In the genomic region with DNA sequence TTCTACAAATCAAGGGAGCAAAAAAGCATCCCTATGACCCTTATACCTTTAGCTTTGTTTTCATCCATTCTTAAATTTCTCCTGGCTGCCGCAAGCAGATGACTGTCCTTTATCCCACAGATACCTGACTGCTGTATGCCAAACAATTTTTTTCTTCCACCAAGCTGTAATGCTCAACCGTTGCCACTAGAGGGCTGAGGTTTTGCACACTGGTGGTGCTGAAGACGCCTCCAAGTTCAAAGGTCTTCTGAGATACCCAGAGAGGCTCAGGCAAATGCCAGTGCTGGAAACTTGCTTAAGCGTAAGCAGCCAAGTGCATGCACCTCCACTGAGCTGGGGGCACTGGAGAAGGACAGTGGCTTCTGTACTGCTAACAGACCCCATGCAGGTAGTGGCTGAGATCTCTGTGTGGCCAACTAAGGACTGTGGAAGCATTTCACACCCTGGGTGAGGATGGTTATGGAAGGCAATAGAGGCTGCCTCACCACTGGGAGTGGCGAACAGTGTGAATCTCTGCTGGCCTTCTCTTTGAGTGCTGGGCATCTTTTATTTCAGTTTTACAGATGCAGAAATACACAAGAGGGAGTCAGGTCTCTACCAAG, we compare ENCODE assay signal across 8 cellular contexts. TPM values are rescaled to one million over a fixed set of nuclear protein-coding genes. Genes with fewer than 3 reads are reported as not detected.
A peak's percentile ranks its signal among the peaks of the same experiment; 100 is the strongest.
DNase-seq lines count a peak whose midpoint lies in the region; ATAC-seq and TF ChIP-seq lines count a peak whose summit lies in the region.

No MANE protein-coding gene starts in this region.

- H3K36me3 Mint-ChIP-seq in activated naive CD4-positive, alpha-beta T cell treated with anti-CD3 and anti-CD28 coated beads for 36 hours (ENCODE audit: low read depth) = no peaks in the 10 kb centered on the region

- no peaks in the 10 kb centered on the region for H3K27me3 ChIP-seq in gastrocnemius medialis

- ATAC-seq in GM21381 (IDR thresholded peaks at IDR 0.05; ENCODE audit: unreplicated experiment) (peak; percentile 78), SK-N-SH treated with all-trans-retinoic acid at 6 μM for 48 hours (peak; percentile 81), left ventricle myocardium superior (peak; percentile 51), gastrocnemius medialis (peak; percentile 64 to 69), HG03280 (IDR thresholded peaks at IDR 0.05; ENCODE audit: unreplicated experiment) (no peak)

- no peaks in the 10 kb centered on the region for H3K4me1 Mint-ChIP-seq in activated naive CD4-positive, alpha-beta T cell treated with anti-CD3 and anti-CD28 coated beads for 36 hours (ENCODE audit: low read depth)

- H3K9me3 Mint-ChIP-seq in activated naive CD4-positive, alpha-beta T cell treated with anti-CD3 and anti-CD28 coated beads for 36 hours = no peaks in the 10 kb centered on the region

- TF ChIP-seq POLR2A in gastrocnemius medialis (IDR thresholded peaks at IDR 0.05) = no peak

- DNase-seq in DMS114 treated with DMSO at 0.1 percent for 48 hours (lab: John Stamatoyannopoulos, UW; ENCODE audit: unreplicated experiment) (peak; percentile 11), KG1 (lab: John Stamatoyannopoulos, UW) (peak; percentile 5), left ventricle myocardium superior (no peak), gastrocnemius medialis (no peak)
- DNase-seq in activated naive CD4-positive, alpha-beta T cell treated with anti-CD3 and anti-CD28 coated beads for 36 hours = peak; percentile 72

- H3K9me3 ChIP-seq in gastrocnemius medialis = no peaks in the 10 kb centered on the region

- peak; percentile 70 to 81 (median 80) for TF ChIP-seq CTCF in gastrocnemius medialis (IDR thresholded peaks at IDR 0.05 in 4 of 5, conservative IDR thresholded peaks at IDR 0.05 in 1 of 5)

- no peak overlapping the region for H3K4me3 Mint-ChIP-seq in activated naive CD4-positive, alpha-beta T cell treated with anti-CD3 and anti-CD28 coated beads for 36 hours

- no peaks in the 10 kb centered on the region for H3K4me1 ChIP-seq in gastrocnemius medialis

- H3K4me3 ChIP-seq in gastrocnemius medialis = no peak overlapping the region

- no peak overlapping the region for H3K27ac ChIP-seq in gastrocnemius medialis

- CTCF ChIA-PET in activated naive CD4-positive, alpha-beta T cell treated with anti-CD3 and anti-CD28 coated beads for 36 hours (lab: Charles Lee) = interaction anchor here (0.6 to 2.2 kb wide), 23 partner anchors 11 to 980 kb away, joined by 3 to 18 read pairs (median 4); no protein-coding TSS in a partner anchor

- no peaks in the 10 kb centered on the region for H3K36me3 ChIP-seq in gastrocnemius medialis

- in situ Hi-C loops in gastrocnemius medialis (cut with MboI; ENCODE audit: low sequenced_read_pairs in 4 of 4) = loop anchor here in 1 of 4 donors (10.0 kb wide), 1 partner anchor 210 kb away; no protein-coding TSS in a partner anchor

- no peak overlapping the region for H3K27ac Mint-ChIP-seq in activated naive CD4-positive, alpha-beta T cell treated with anti-CD3 and anti-CD28 coated beads for 36 hours

- no peaks in the 10 kb centered on the region for H3K27me3 Mint-ChIP-seq in activated naive CD4-positive, alpha-beta T cell treated with anti-CD3 and anti-CD28 coated beads for 36 hours (ENCODE audit: low read depth)

- intact Hi-C loops in activated naive CD4-positive, alpha-beta T cell treated with anti-CD3 and anti-CD28 coated beads for 36 hours (cut with micrococcal nuclease) = loop anchor here (1.0 kb wide), 3 partner anchors 131 to 278 kb away; no protein-coding TSS in a partner anchor
- intact Hi-C loops in left ventricle myocardium superior (cut with micrococcal nuclease) (loop anchor here (10.0 kb wide), 1 partner anchor 210 kb away; no protein-coding TSS in a partner anchor), gastrocnemius medialis (cut with DNase I; ENCODE audit: low total_unique reads) (loop anchor here (5.0 kb wide), 1 partner anchor 208 kb away; no protein-coding TSS in a partner anchor)

TF ChIP-seq in SK-N-SH treated with all-trans-retinoic acid at 6 μM for 48 hours, 23 proteins besides CTCF, POLR2A, EP300 and RAD21:
- no peak for TF ChIP-seq PPARA (CRISPR knock-in tag; IDR thresholded peaks at IDR 0.05; ENCODE audit: borderline replicate concordance)
- TF ChIP-seq OSR1 (CRISPR knock-in tag; IDR thresholded peaks at IDR 0.05) = no peak
- no peak for TF ChIP-seq TCF4 (CRISPR knock-in tag; IDR thresholded peaks at IDR 0.05; ENCODE audit: borderline replicate concordance)
- TF ChIP-seq ISL1 (CRISPR knock-in tag; IDR thresholded peaks at IDR 0.05) = no peak
- TF ChIP-seq ARNTL (CRISPR knock-in tag; IDR thresholded peaks at IDR 0.05; ENCODE audit: borderline replicate concordance, low read depth) = no peak
- no peak for TF ChIP-seq SNAI2 (CRISPR knock-in tag; IDR thresholded peaks at IDR 0.05)
- TF ChIP-seq, protein P1, sequence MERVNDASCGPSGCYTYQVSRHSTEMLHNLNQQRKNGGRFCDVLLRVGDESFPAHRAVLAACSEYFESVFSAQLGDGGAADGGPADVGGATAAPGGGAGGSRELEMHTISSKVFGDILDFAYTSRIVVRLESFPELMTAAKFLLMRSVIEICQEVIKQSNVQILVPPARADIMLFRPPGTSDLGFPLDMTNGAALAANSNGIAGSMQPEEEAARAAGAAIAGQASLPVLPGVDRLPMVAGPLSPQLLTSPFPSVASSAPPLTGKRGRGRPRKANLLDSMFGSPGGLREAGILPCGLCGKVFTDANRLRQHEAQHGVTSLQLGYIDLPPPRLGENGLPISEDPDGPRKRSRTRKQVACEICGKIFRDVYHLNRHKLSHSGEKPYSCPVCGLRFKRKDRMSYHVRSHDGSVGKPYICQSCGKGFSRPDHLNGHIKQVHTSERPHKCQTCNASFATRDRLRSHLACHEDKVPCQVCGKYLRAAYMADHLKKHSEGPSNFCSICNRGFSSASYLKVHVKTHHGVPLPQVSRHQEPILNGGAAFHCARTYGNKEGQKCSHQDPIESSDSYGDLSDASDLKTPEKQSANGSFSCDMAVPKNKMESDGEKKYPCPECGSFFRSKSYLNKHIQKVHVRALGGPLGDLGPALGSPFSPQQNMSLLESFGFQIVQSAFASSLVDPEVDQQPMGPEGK (CRISPR knock-in tag; IDR thresholded peaks at IDR 0.05; ENCODE audit: borderline replicate concordance) = no peak
- no peak for TF ChIP-seq RARB (CRISPR knock-in tag; IDR thresholded peaks at IDR 0.05)
- no peak for TF ChIP-seq GLIS3 (CRISPR knock-in tag; IDR thresholded peaks at IDR 0.05)
- no peak for TF ChIP-seq ZNF565 (CRISPR knock-in tag; conservative IDR thresholded peaks at IDR 0.05; ENCODE audit: low read depth)
- TF ChIP-seq, protein P2, sequence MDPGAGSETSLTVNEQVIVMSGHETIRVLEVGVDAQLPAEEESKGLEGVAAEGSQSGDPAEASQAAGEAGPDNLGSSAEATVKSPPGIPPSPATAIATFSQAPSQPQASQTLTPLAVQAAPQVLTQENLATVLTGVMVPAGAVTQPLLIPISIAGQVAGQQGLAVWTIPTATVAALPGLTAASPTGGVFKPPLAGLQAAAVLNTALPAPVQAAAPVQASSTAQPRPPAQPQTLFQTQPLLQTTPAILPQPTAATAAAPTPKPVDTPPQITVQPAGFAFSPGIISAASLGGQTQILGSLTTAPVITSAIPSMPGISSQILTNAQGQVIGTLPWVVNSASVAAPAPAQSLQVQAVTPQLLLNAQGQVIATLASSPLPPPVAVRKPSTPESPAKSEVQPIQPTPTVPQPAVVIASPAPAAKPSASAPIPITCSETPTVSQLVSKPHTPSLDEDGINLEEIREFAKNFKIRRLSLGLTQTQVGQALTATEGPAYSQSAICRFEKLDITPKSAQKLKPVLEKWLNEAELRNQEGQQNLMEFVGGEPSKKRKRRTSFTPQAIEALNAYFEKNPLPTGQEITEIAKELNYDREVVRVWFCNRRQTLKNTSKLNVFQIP (CRISPR knock-in tag; IDR thresholded peaks at IDR 0.05; ENCODE audit: borderline replicate concordance, low read depth) = no peak
- no peak for TF ChIP-seq BACH2 (CRISPR knock-in tag; IDR thresholded peaks at IDR 0.05; ENCODE audit: borderline replicate concordance)

RNA-seq across cellular contexts. Expression of a gene that starts 28.5 kb away (rescaled TPM):
- 1 to 10 TPM in 1 of 2 experiments, under 1 TPM in 1; 0.59 to 2.5 TPM for total RNA-seq in activated naive CD4-positive, alpha-beta T cell treated with anti-CD3 and anti-CD28 coated beads for 36 hours
- total RNA-seq in left ventricle myocardium superior = 0.99 TPM
- 1 to 10 TPM in 2 of 4 donors, under 1 TPM in 1, not detected in 1; 0.95 to 1.6 (median 1.5) TPM for total RNA-seq in gastrocnemius medialis

Comparison
In these comparisons a context has a peak if more than half of its experiments do, and no peak if none do; other contexts are left out.
1. DNase-seq: peak in DMS114 treated with DMSO at 0.1 percent for 48 hours (single experiment), KG1 (single experiment) and activated naive CD4-positive, alpha-beta T cell treated with anti-CD3 and anti-CD28 coated beads for 36 hours (single experiment); none in left ventricle myocardium superior (single experiment) and gastrocnemius medialis (0 of 2).